In genomic region chr6:45608252-45608911, GRCh38 we compare ENCODE assay signal across 11 cellular contexts.
A peak's percentile ranks its signal among the peaks of the same experiment; 100 is the strongest.
DNase-seq lines count a peak whose midpoint lies in the region; ATAC-seq and TF ChIP-seq lines count a peak whose summit lies in the region.
"Had no signal": no experiment of that assay in that cellular context is flagged by ENCODE, and none has a peak within 500 bp of the region (broad histone marks: within the 10 kb centered on the region; RNA-seq: fewer than 3 reads in every experiment).

No MANE protein-coding gene starts in this region.

- H3K36me3 ChIP-seq in RWPE2 (ENCODE audit: low read depth), result no peaks in the 10 kb centered on the region
- no peaks in the 10 kb centered on the region for H3K36me3 ChIP-seq in colonic mucosa
- no peaks in the 10 kb centered on the region for H3K36me3 ChIP-seq in prostate gland
- H3K36me3 ChIP-seq in left ventricle myocardium inferior, result no peaks in the 10 kb centered on the region
- H3K36me3 ChIP-seq: heart right ventricle had no signal

- H3K36me3 Mint-ChIP-seq in glutamatergic neuron (ENCODE audit: unreplicated experiment), result no peaks in the 10 kb centered on the region

- TF ChIP-seq POLR2A in prostate gland (IDR thresholded peaks at IDR 0.05), result no peak

- peaks cover 30% of the 10 kb centered on the region for H3K4me1 ChIP-seq in RWPE2 (ENCODE audit: insufficient read depth, poor library complexity, severe bottlenecking)
- no peaks in the 10 kb centered on the region for H3K4me1 ChIP-seq in colonic mucosa
- no peaks in the 10 kb centered on the region for H3K4me1 ChIP-seq in prostate gland (replicated peaks)
- peaks cover 11% of the 10 kb centered on the region for H3K4me1 ChIP-seq in left ventricle myocardium inferior

- no peaks in the 10 kb centered on the region for H3K27me3 Mint-ChIP-seq in glutamatergic neuron (ENCODE audit: unreplicated experiment)
- H3K27me3 Mint-ChIP-seq: central memory CD8-positive, alpha-beta T cell had no signal

- no peak overlapping the region for H3K4me3 Mint-ChIP-seq in glutamatergic neuron (ENCODE audit: unreplicated experiment)
- H3K4me3 Mint-ChIP-seq: central memory CD8-positive, alpha-beta T cell had no signal

- intact Hi-C loops in colonic mucosa (cut with DNase I) (no loop called here), prostate gland (cut with DNase I) (no loop called here), left ventricle myocardium inferior (cut with micrococcal nuclease) (no loop called here)

- peaks cover 2% of the 10 kb centered on the region for H3K4me1 Mint-ChIP-seq in glutamatergic neuron (ENCODE audit: low read depth, unreplicated experiment)
- H3K4me1 Mint-ChIP-seq: central memory CD8-positive, alpha-beta T cell had no signal

- 60% methylated on average over 10 of the region's 10 CpGs for WGBS in prostate gland

- H3K27ac Mint-ChIP-seq in glutamatergic neuron (ENCODE audit: unreplicated experiment), result no peak overlapping the region

- in situ Hi-C loops in KBM-7 (cut with MboI; ENCODE audit: low pct_unique_long_range_greater_than_20kb, low sequenced_read_pairs), result no loop called here

- no peak for TF ChIP-seq CTCF in RWPE2 (IDR thresholded peaks at IDR 0.05; ENCODE audit: poor library complexity, severe bottlenecking)
- TF ChIP-seq CTCF in colonic mucosa (IDR thresholded peaks at IDR 0.05), result no peak
- peak in 1 of 4 experiments; percentile 18 for TF ChIP-seq CTCF in prostate gland (IDR thresholded peaks at IDR 0.05)
- no peak for TF ChIP-seq CTCF in left ventricle myocardium inferior (IDR thresholded peaks at IDR 0.05; ENCODE audit: borderline replicate concordance)
- TF ChIP-seq CTCF in glutamatergic neuron (IDR thresholded peaks at IDR 0.05; ENCODE audit: partially characterized antibody, unreplicated experiment), result no peak

- H3K27ac ChIP-seq in RWPE2 (ENCODE audit: poor library complexity, severe bottlenecking) (peak overlapping the region; percentile 83), colonic mucosa (peak overlapping the region; percentile 22), prostate gland (peak overlapping the region; percentile 67 to 71), left ventricle myocardium inferior (replicated peaks) (no peak overlapping the region)
- H3K27ac ChIP-seq: heart right ventricle had no signal

- no peaks in the 10 kb centered on the region for H3K9me3 Mint-ChIP-seq in glutamatergic neuron (ENCODE audit: unreplicated experiment)
- H3K9me3 Mint-ChIP-seq: central memory CD8-positive, alpha-beta T cell had no signal

- DNase-seq in H4 (ENCODE audit: low spot score), result peak; percentile 59
- no peak for DNase-seq in RWPE2 (ENCODE audit: low spot score)
- DNase-seq in colonic mucosa, result no peak
- no peak for DNase-seq in prostate gland (ENCODE audit: low spot score)
- DNase-seq in KBM-7, result no peak
- no peak for DNase-seq in CD1c-positive myeloid dendritic cell (ENCODE audit: extremely low spot score)
- no peak for DNase-seq in left ventricle myocardium inferior
- no peak for DNase-seq in glutamatergic neuron
- DNase-seq: heart right ventricle, MM.1S had no signal

- H3K9me3 ChIP-seq in RWPE2 (ENCODE audit: severe bottlenecking) (no peaks in the 10 kb centered on the region), colonic mucosa (no peaks in the 10 kb centered on the region), prostate gland (no peaks in the 10 kb centered on the region), left ventricle myocardium inferior (replicated peaks) (peaks cover 4% of the 10 kb centered on the region)

- no peak overlapping the region for H3K4me3 ChIP-seq in RWPE2 (ENCODE audit: severe bottlenecking)
- no peak overlapping the region for H3K4me3 ChIP-seq in colonic mucosa
- H3K4me3 ChIP-seq in prostate gland, result no peak overlapping the region
- no peak overlapping the region for H3K4me3 ChIP-seq in left ventricle myocardium inferior
- H3K4me3 ChIP-seq: heart right ventricle had no signal

- peak; percentile 69 for ATAC-seq in RWPE2 (ENCODE audit: low read depth)

- no peaks in the 10 kb centered on the region for H3K27me3 ChIP-seq in RWPE2 (ENCODE audit: insufficient read depth, poor library complexity, severe bottlenecking)
- no peaks in the 10 kb centered on the region for H3K27me3 ChIP-seq in colonic mucosa
- no peaks in the 10 kb centered on the region for H3K27me3 ChIP-seq in prostate gland (replicated peaks; ENCODE audit: insufficient read depth)
- H3K27me3 ChIP-seq in left ventricle myocardium inferior (ENCODE audit: low read depth), result no peaks in the 10 kb centered on the region
- H3K27me3 ChIP-seq: heart right ventricle had no signal

- H3K9ac ChIP-seq in colonic mucosa (ENCODE audit: low read depth in 2 of 2, low read length in 2 of 2), result peak overlapping the region in 1 of 2 donors; percentile 7
